In the genomic region with DNA sequence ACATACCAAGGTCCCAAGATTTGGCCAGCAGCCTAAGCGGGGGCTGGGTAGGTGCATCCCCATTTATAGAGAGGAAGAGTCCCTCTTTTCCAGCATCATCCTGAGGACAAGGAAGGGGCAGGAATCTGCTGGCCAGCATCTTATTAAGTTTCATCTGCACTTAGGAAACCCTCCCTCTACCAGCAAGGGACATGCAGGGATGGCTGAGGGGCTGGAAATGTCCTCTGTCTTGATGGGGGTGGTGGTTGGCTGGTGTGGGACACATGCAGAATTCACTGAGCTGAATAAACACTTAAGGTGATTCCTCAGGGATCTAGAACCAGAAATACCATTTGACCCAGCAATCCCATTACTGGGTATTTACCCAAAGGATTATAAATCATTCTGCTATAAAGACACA, we compare ENCODE assay signal across 23 cellular contexts. TPM values are rescaled to one million over a fixed set of nuclear protein-coding genes. Genes with fewer than 3 reads are reported as not detected.
DNase-seq lines count a peak whose midpoint lies in the region; FAIRE-seq and TF ChIP-seq lines count a peak whose summit lies in the region.
"Had no signal": no experiment of that assay in that cellular context is flagged by ENCODE, and none has a peak within 500 bp of the region (broad histone marks: within the 10 kb centered on the region; RNA-seq: fewer than 3 reads in every experiment).

No MANE protein-coding gene starts in this region.

- no peak for TF ChIP-seq POLR2A in sigmoid colon (IDR thresholded peaks at IDR 0.05)

- no peak for TF ChIP-seq EP300 in sigmoid colon (IDR thresholded peaks at IDR 0.05)

- DNase-seq in COLO668 (lab: John Stamatoyannopoulos, UW; ENCODE audit: unreplicated experiment) (peak; percentile 24), DMS53 treated with DMSO at 0.1 percent for 48 hours (lab: John Stamatoyannopoulos, UW; ENCODE audit: unreplicated experiment) (peak; percentile 27), kidney (peak; percentile 16), sigmoid colon (peak; percentile 35), NCI-H1694 (lab: John Stamatoyannopoulos, UW) (no peak), GM20000 (ENCODE audit: low spot score) (no peak)
- no peak for DNase-seq in stimulated activated CD4-positive, alpha-beta T cell treated with anti-CD3 and anti-CD28 coated beads, Interleukin-4, amount 100 ng/mL, for 1 hour
- DNase-seq: Calu3; CD8-positive, alpha-beta memory T cell; EL; GDM1; GOT3; KBM-7; MV-4-11; NCI-H1105; NCI-H1436 treated with DMSO at 0.1 percent for 48 hours; NCI-H1930; NCI-H510A; NCI-H774; PC-9; SJCRH30 had no signal

- H3K4me1 ChIP-seq in kidney (ENCODE audit: control insufficient read depth in 1 of 2, insufficient read depth in 1 of 2, low read depth in 1 of 2, low read length in 2 of 2) = peaks cover 2 to 12% of the 10 kb centered on the region in 2 donors
- peaks cover 0 to 39% (median 27%) of the 10 kb centered on the region in 4 donors for H3K4me1 ChIP-seq in sigmoid colon
- H3K4me1 ChIP-seq: HAP-1, SJCRH30 had no signal

- no peak for FAIRE-seq in kidney (lab: Jason Lieb, UNC)
- FAIRE-seq: GM12891 had no signal

- H3K9me3 ChIP-seq in kidney (ENCODE audit: control insufficient read depth in 1 of 2, low read length in 2 of 2) (no peaks in the 10 kb centered on the region), sigmoid colon (no peaks in the 10 kb centered on the region)
- H3K9me3 ChIP-seq: HAP-1, SJCRH30 had no signal

- H3K36me3 ChIP-seq in kidney (ENCODE audit: control insufficient read depth in 1 of 2, insufficient read depth in 2 of 2, low read length in 2 of 2) = peaks cover 2 to 8% of the 10 kb centered on the region in 2 donors
- peaks cover 0 to 28% (median 3%) of the 10 kb centered on the region in 4 donors for H3K36me3 ChIP-seq in sigmoid colon

- no peak overlapping the region for H3K9ac ChIP-seq in kidney (ENCODE audit: low read length in 2 of 2)

- WGBS in sigmoid colon, 2 donors = 88 to 98% methylated on average over 1 of the region's 1 CpG

- TF ChIP-seq CTCF in kidney (IDR thresholded peaks at IDR 0.05; ENCODE audit: borderline replicate concordance, extremely low read depth, insufficient read depth) (no peak), sigmoid colon (IDR thresholded peaks at IDR 0.05) (no peak), GM20000 (IDR thresholded peaks at IDR 0.05; ENCODE audit: extremely low read depth, missing control alignments) (no peak)

- no peak overlapping the region for H3K4me3 ChIP-seq in kidney (ENCODE audit: low read length in 2 of 2)
- no peak overlapping the region for H3K4me3 ChIP-seq in sigmoid colon
- H3K4me3 ChIP-seq: HAP-1, PC-9, SJCRH30 had no signal

- intact Hi-C loops in kidney (cut with DNase I) (no loop called here), sigmoid colon (cut with DNase I) (no loop called here)

- H3K27ac ChIP-seq in kidney (ENCODE audit: low read depth in 2 of 2, low read length in 2 of 2) (no peak overlapping the region), sigmoid colon (no peak overlapping the region)
- H3K27ac ChIP-seq: PC-9, SJCRH30 had no signal

- H3K27me3 ChIP-seq in sigmoid colon = no peaks in the 10 kb centered on the region
- H3K27me3 ChIP-seq: SJCRH30 had no signal

RNA-seq across cellular contexts. Expression of a gene that starts 42.1 kb away (rescaled TPM):
- 15.6 TPM for total RNA-seq in kidney
- 3.8 TPM for polyA plus RNA-seq in kidney (ENCODE audit: insufficient read depth, low read depth, low replicate concordance)
- total RNA-seq in sigmoid colon = 10 to 100 TPM in 2 of 4 donors, 1 to 10 TPM in 2; 5.9 to 17.5 (median 9.3) TPM
- 10 to 100 TPM in 1 of 3 donors, 1 to 10 TPM in 2; 3.0 to 14.1 (median 3.0) TPM for polyA plus RNA-seq in sigmoid colon

Comparison
In these comparisons a context has a peak if more than half of its experiments do, and no peak if none do; other contexts are left out.
1. DNase-seq: peak in COLO668 (single experiment), DMS53 treated with DMSO at 0.1 percent for 48 hours (single experiment), kidney (single experiment) and sigmoid colon (single experiment); none in NCI-H1694 (single experiment), GM20000 (single experiment) and stimulated activated CD4-positive, alpha-beta T cell treated with anti-CD3 and anti-CD28 coated beads, Interleukin-4, amount 100 ng/mL, for 1 hour (single experiment).